In genomic region chr1:23370270-23370743, GRCh38 we compare ENCODE assay signal across 2 cellular contexts.
TF ChIP-seq lines count a peak whose summit lies in the region.

No MANE protein-coding gene starts in this region.

TF ChIP-seq in H1, 55 proteins besides CTCF, POLR2A, EP300 and RAD21:
- TF ChIP-seq RNF2 (IDR thresholded peaks at IDR 0.05; ENCODE audit: borderline replicate concordance, low read depth, low read length, missing control alignments, poor library complexity, severe bottlenecking) (peak; percentile 14), BRCA1 (IDR thresholded peaks at IDR 0.05; ENCODE audit: low read depth, low read length) (no peak)

TF ChIP-seq in GM12891, 5 proteins besides CTCF, POLR2A, EP300 and RAD21:
- TF ChIP-seq SPI1 (IDR thresholded peaks at IDR 0.05; ENCODE audit: low read depth, low read length): no peak
- TF ChIP-seq TAF1 (IDR thresholded peaks at IDR 0.05; ENCODE audit: low read depth, low read length): no peak
- TF ChIP-seq PAX5 (IDR thresholded peaks at IDR 0.05; ENCODE audit: insufficient read depth, low read length, severe bottlenecking): no peak
- no peak for TF ChIP-seq POLR2AphosphoS5 (IDR thresholded peaks at IDR 0.05; ENCODE audit: low read depth, low read length)
- TF ChIP-seq POU2F2 (IDR thresholded peaks at IDR 0.05; ENCODE audit: low read depth, low read length): no peak
